9 cellular contexts compared by ENCODE assay signal in the genomic region with DNA sequence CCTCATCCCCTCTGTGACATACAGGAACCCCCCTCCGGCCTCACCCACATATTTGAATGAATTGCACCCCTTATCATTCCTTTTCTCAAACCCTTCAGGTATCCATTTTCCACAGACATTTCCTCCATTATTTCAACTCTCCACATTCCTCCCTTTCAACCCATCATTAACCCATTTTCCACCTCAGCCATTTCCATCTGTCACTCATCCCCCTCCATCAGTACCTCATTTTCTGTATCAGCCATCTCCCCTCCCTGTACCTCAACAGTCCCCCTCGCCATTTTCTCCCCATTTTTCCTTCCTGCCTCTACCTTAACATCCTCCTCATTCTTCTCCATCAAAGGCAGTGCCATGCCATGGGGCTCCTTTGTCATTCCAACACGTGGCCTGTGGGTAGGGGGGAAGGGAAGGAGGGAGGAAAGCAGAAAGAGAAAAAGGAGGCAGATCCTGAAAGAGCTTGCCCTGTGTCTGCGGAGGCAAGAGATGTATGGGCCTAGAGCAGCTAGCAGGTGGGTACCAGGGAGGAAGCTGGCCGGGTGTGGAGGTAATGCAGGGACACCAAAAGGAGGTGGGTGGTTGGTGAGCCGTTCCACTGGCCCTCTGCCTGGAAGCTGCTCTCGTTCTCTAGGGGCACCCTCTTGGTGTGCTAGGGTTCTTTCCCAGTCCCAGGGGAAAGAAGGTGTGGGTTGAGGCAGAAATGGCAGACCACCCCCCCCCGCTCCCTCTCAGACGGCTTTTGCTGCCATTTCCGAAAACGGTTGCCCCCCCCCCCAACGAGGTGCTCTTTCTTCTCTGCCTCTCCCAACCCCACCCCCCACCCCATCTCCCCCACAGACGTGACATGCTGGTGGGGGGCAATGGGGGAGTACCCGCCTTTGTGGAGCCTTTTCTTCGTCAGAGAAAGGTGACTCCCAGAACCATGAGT. TPM values are rescaled to one million over a fixed set of nuclear protein-coding genes. Genes with fewer than 3 reads are reported as not detected.
DNase-seq lines count a peak whose midpoint lies in the region; ATAC-seq, FAIRE-seq and TF ChIP-seq lines count a peak whose summit lies in the region.
"Had no signal": no experiment of that assay in that cellular context is flagged by ENCODE, and none has a peak within 500 bp of the region (broad histone marks: within the 10 kb centered on the region; RNA-seq: fewer than 3 reads in every experiment).

No MANE protein-coding gene starts in this region.

- no peak for DNase-seq in activated CD8-positive, alpha-beta memory T cell treated with anti-CD3 and anti-CD28 coated beads, Interleukin-2, amount 10 ng/mL, durations not matched to agents 7 days and 5 days
- no peak for DNase-seq in activated CD8-positive, alpha-beta memory T cell treated with anti-CD3 and anti-CD28 coated beads, Interleukin-2, amount 50 U/mL, for 4 hours
- DNase-seq in astrocyte (ENCODE audit: low read depth) (no peak), lung (ENCODE audit: low spot score) (no peak), testis (no peak), ureter (ENCODE audit: low spot score) (no peak), NCI-H1092 treated with DMSO at 0.1 percent for 48 hours (lab: John Stamatoyannopoulos, UW) (no peak)
- DNase-seq: AML-193 had no signal

- H3K27me3 ChIP-seq in astrocyte (ENCODE audit: insufficient read depth, low read length) (no peaks in the 10 kb centered on the region), lung (ENCODE audit: control insufficient read depth, insufficient read depth) (no peaks in the 10 kb centered on the region), testis (no peaks in the 10 kb centered on the region)

- CTCF ChIA-PET in activated CD8-positive, alpha-beta memory T cell treated with anti-CD3 and anti-CD28 coated beads, Interleukin-2, amount 10 ng/mL, durations not matched to agents 7 days and 5 days (lab: Charles Lee), result interaction anchor here (4.3 kb wide), 1 partner anchor 92 kb away, joined by 22 read pairs; no protein-coding TSS in a partner anchor

- no peaks in the 10 kb centered on the region for H3K9me3 ChIP-seq in astrocyte (ENCODE audit: insufficient read depth, low read depth, low read length)
- H3K9me3 ChIP-seq in lung (ENCODE audit: control insufficient read depth in 2 of 2, insufficient read depth in 1 of 2, low read length in 1 of 2), result no peaks in the 10 kb centered on the region
- no peaks in the 10 kb centered on the region for H3K9me3 ChIP-seq in testis

- H3K27ac Mint-ChIP-seq in activated CD8-positive, alpha-beta memory T cell treated with anti-CD3 and anti-CD28 coated beads, Interleukin-2, amount 10 ng/mL, durations not matched to agents 7 days and 5 days, result no peak overlapping the region
- H3K27ac Mint-ChIP-seq in astrocyte (ENCODE audit: unreplicated experiment), result peak overlapping the region; percentile 92

- intact Hi-C loops in testis (cut with DNase I; ENCODE audit: low total_unique reads), result loop anchor here (10.0 kb wide), 1 partner anchor 114 kb away; a partner anchor contains a TSS

- H3K4me3 ChIP-seq in astrocyte (ENCODE audit: insufficient read depth, low read depth, low read length), result peak overlapping the region; percentile 72
- H3K4me3 ChIP-seq in lung, result no peak overlapping the region
- no peak overlapping the region for H3K4me3 ChIP-seq in testis

- TF ChIP-seq CTCF in astrocyte (IDR thresholded peaks at IDR 0.05; ENCODE audit: insufficient read depth, low read depth, low read length) (no peak), lung (IDR thresholded peaks at IDR 0.05; ENCODE audit: control extremely low read depth, extremely low read depth) (no peak), testis (IDR thresholded peaks at IDR 0.05) (no peak)

- peak overlapping the region; percentile 95 for H3K4me2 ChIP-seq in astrocyte (ENCODE audit: low read length)

- no peaks in the 10 kb centered on the region for H3K27me3 Mint-ChIP-seq in activated CD8-positive, alpha-beta memory T cell treated with anti-CD3 and anti-CD28 coated beads, Interleukin-2, amount 10 ng/mL, durations not matched to agents 7 days and 5 days
- H3K27me3 Mint-ChIP-seq in astrocyte (ENCODE audit: low read depth, unreplicated experiment), result no peaks in the 10 kb centered on the region

- TF ChIP-seq POLR2A in testis (IDR thresholded peaks at IDR 0.05), result no peak

- FAIRE-seq in astrocyte (lab: Jason Lieb, UNC), result no peak

- H2AFZ ChIP-seq in astrocyte (ENCODE audit: low read depth, low read length), result no peak overlapping the region

- peak overlapping the region; percentile 37 for H3K4me3 Mint-ChIP-seq in activated CD8-positive, alpha-beta memory T cell treated with anti-CD3 and anti-CD28 coated beads, Interleukin-2, amount 10 ng/mL, durations not matched to agents 7 days and 5 days
- H3K4me3 Mint-ChIP-seq in astrocyte (ENCODE audit: unreplicated experiment), result peak overlapping the region; percentile 93

- H3K27ac ChIP-seq in astrocyte (ENCODE audit: low read depth, low read length) (peak overlapping the region; percentile 92), lung (ENCODE audit: low read depth in 1 of 2, low read length in 1 of 2) (peak overlapping the region; percentile 26 to 99), testis (peak overlapping the region; percentile 97)

- H3K4me1 ChIP-seq in astrocyte (ENCODE audit: insufficient read depth, low read length) (peaks cover 64% of the 10 kb centered on the region), lung (ENCODE audit: control insufficient read depth in 2 of 2, insufficient read depth in 2 of 2, low read length in 2 of 2) (peaks cover 0 to 23% of the 10 kb centered on the region in 2 donors), testis (peaks cover 56% of the 10 kb centered on the region)

- H3K36me3 Mint-ChIP-seq in activated CD8-positive, alpha-beta memory T cell treated with anti-CD3 and anti-CD28 coated beads, Interleukin-2, amount 10 ng/mL, durations not matched to agents 7 days and 5 days, result no peaks in the 10 kb centered on the region
- H3K36me3 Mint-ChIP-seq in astrocyte (ENCODE audit: low read depth, unreplicated experiment), result peaks cover 14% of the 10 kb centered on the region

- 77 to 84% methylated on average over 14 to 15 of the region's 15 CpGs for WGBS in lung, 2 donors
- 63 to 82% methylated on average over 10 to 14 of the region's 15 CpGs for WGBS in testis, 2 donors

- no peaks in the 10 kb centered on the region for H3K36me3 ChIP-seq in astrocyte (ENCODE audit: insufficient read depth, low read length)
- H3K36me3 ChIP-seq in lung (ENCODE audit: control insufficient read depth in 2 of 2, insufficient read depth in 2 of 2, low read length in 2 of 2), result peaks cover 0 to 1% of the 10 kb centered on the region in 2 donors
- H3K36me3 ChIP-seq in testis (ENCODE audit: low read depth, missing control alignments), result no peaks in the 10 kb centered on the region

- H3K79me2 ChIP-seq in astrocyte (ENCODE audit: insufficient read depth, low read length), result no peaks in the 10 kb centered on the region

- ATAC-seq in activated CD8-positive, alpha-beta memory T cell treated with anti-CD3 and anti-CD28 coated beads, Interleukin-2, amount 10 ng/mL, durations not matched to agents 7 days and 5 days, result no peak
- ATAC-seq in lung (ENCODE audit: insufficient read depth, low FRiP score) (no peak), HG03045 (IDR thresholded peaks at IDR 0.05; ENCODE audit: unreplicated experiment) (no peak)

- H3K9ac ChIP-seq in astrocyte (ENCODE audit: low read length), result peak overlapping the region; percentile 94

- peaks cover 35% of the 10 kb centered on the region for H3K4me1 Mint-ChIP-seq in activated CD8-positive, alpha-beta memory T cell treated with anti-CD3 and anti-CD28 coated beads, Interleukin-2, amount 10 ng/mL, durations not matched to agents 7 days and 5 days
- peaks cover 50% of the 10 kb centered on the region for H3K4me1 Mint-ChIP-seq in astrocyte (ENCODE audit: low read depth, unreplicated experiment)

- peaks cover 1% of the 10 kb centered on the region for H4K20me1 ChIP-seq in astrocyte (ENCODE audit: insufficient read depth, low read length)

- no peaks in the 10 kb centered on the region for H3K9me3 Mint-ChIP-seq in activated CD8-positive, alpha-beta memory T cell treated with anti-CD3 and anti-CD28 coated beads, Interleukin-2, amount 10 ng/mL, durations not matched to agents 7 days and 5 days (ENCODE audit: low read depth)
- no peaks in the 10 kb centered on the region for H3K9me3 Mint-ChIP-seq in astrocyte (ENCODE audit: unreplicated experiment)

RNA-seq across cellular contexts. Expression of a gene that starts 1.6 kb away (rescaled TPM):
- total RNA-seq in activated CD8-positive, alpha-beta memory T cell treated with anti-CD3 and anti-CD28 coated beads, Interleukin-2, amount 10 ng/mL, durations not matched to agents 7 days and 5 days, result 1 to 10 TPM; 5.2 to 5.5 TPM
- total RNA-seq in astrocyte (27.3 and 27.8 TPM in 2 replicates), lung (10 to 100 TPM in 1 of 2 donors, 1 to 10 TPM in 1; 4.5 to 10.3 TPM), testis (10 to 100 TPM; 44.0 to 49.9 TPM), ureter (24.2 TPM)
- polyA plus RNA-seq in lung (1 to 10 TPM; 4.8 to 8.9 TPM), testis (ENCODE audit: insufficient read depth, low read depth, low replicate concordance) (47.7 TPM)

RNA-seq across cellular contexts. Expression of a gene that starts 33.1 kb away (rescaled TPM):
- not detected for total RNA-seq in activated CD8-positive, alpha-beta memory T cell treated with anti-CD3 and anti-CD28 coated beads, Interleukin-2, amount 10 ng/mL, durations not matched to agents 7 days and 5 days
- total RNA-seq in astrocyte (0.07 and 0.16 TPM in 2 replicates), lung (1 to 10 TPM in 1 of 2 donors, under 1 TPM in 1; 0.48 to 1.0 TPM), testis (100 to 1,000 TPM in 1 of 2 donors, 10 to 100 TPM in 1; 93.3 to 132 TPM), ureter (1.7 TPM)
- polyA plus RNA-seq in lung (under 1 TPM; 0.10 to 0.14 TPM), testis (ENCODE audit: insufficient read depth, low read depth, low replicate concordance) (44.8 TPM)

Comparison
In these comparisons a context has a peak if more than half of its experiments do, and no peak if none do; other contexts are left out.
1. RNA of a gene that starts 33.1 kb away (total RNA-seq): 93.3 to 132 TPM in testis; 1.7 TPM in ureter (single experiment), 0.48 to 1.0 TPM in lung, 0.07 to 0.16 TPM in astrocyte and not detected in activated CD8-positive, alpha-beta memory T cell treated with anti-CD3 and anti-CD28 coated beads, Interleukin-2, amount 10 ng/mL, durations not matched to agents 7 days and 5 days; every median in the first group is over 10 times any median in the second.
2. Peak in every context shown above with its lines, with median percentiles within 50 percentile points of each other: H3K27ac ChIP-seq.